23 cellular contexts compared by ENCODE assay signal in the genomic region with DNA sequence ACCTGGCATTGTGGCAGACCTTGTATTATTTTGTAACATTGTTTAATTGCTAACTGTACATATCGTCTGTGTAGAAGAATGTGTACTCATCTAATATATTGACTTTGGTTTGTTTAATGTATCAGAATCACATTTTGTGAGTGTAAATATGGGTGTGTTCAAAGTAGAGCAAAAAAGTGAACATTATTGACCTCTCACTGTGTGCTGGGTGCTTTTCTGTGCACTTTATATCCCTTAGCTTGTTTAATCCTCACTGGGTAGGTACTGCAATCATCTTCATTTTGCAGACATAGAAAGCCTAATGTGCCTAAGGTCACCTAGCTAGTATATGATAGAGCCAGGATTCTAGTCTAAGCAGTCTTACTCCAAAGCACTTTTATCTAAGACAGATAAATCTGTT.
DNase-seq lines count a peak whose midpoint lies in the region; ATAC-seq, FAIRE-seq and TF ChIP-seq lines count a peak whose summit lies in the region.
"Had no signal": no experiment of that assay in that cellular context is flagged by ENCODE, and none has a peak within 500 bp of the region (broad histone marks: within the 10 kb centered on the region; RNA-seq: fewer than 3 reads in every experiment).

No MANE protein-coding gene starts in this region.

- H3K9ac ChIP-seq in PC-3 (ENCODE audit: low read length), result no peak overlapping the region
- H3K9ac ChIP-seq: BLaER1 treated with 17β-estradiol and CSF1 and Interleukin-3, amounts not matched to agents 10 nM and 100 nM had no signal

- H2AFZ ChIP-seq in PC-3 (ENCODE audit: low read length), result no peak overlapping the region

- no peaks in the 10 kb centered on the region for H3K27me3 ChIP-seq in PC-3 (ENCODE audit: low read length)
- H3K27me3 ChIP-seq in small intestine (ENCODE audit: control insufficient read depth in 2 of 2, insufficient read depth in 2 of 2, low read length in 2 of 2), result no peaks in the 10 kb centered on the region
- H3K27me3 ChIP-seq: BE2C; BLaER1 treated with 17β-estradiol and CSF1 and Interleukin-3, amounts not matched to agents 10 nM and 100 nM had no signal

- CTCF ChIA-PET in PC-3 (lab: Charles Lee), result interaction anchor here (0.6 kb wide), 1 partner anchor 36 kb away, joined by 3 read pairs; no protein-coding TSS in a partner anchor

- no peaks in the 10 kb centered on the region for H3F3A ChIP-seq in PC-3 (ENCODE audit: low read length, unreplicated experiment)

- ATAC-seq in PC-3 (peak; percentile 37; the same call in 1 of the 2 replicates), left colon (peak; percentile 82), HG02623 (IDR thresholded peaks at IDR 0.05; ENCODE audit: unreplicated experiment) (no peak)
- ATAC-seq: A549 had no signal

- 63 to 73% (median 67%) methylated on average over 1 of the region's 1 CpG for WGBS in small intestine, 3 donors

- H3K9me3 ChIP-seq in PC-3 (ENCODE audit: low read length) (no peaks in the 10 kb centered on the region), small intestine (ENCODE audit: control insufficient read depth, low read depth) (no peaks in the 10 kb centered on the region)
- H3K9me3 ChIP-seq: A549; BE2C; BLaER1 treated with 17β-estradiol and CSF1 and Interleukin-3, amounts not matched to agents 10 nM and 100 nM; HAP-1 had no signal

- H3K4me3 ChIP-seq in PC-3 (ENCODE audit: low read length) (no peak overlapping the region), small intestine (ENCODE audit: low read depth in 1 of 2, low read length in 2 of 2) (no peak overlapping the region)
- H3K4me3 ChIP-seq: A549; BLaER1 treated with 17β-estradiol and CSF1 and Interleukin-3, amounts not matched to agents 10 nM and 100 nM; HAP-1 had no signal

- H3K4me1 ChIP-seq in PC-3 (ENCODE audit: insufficient read depth, low read length) (no peaks in the 10 kb centered on the region), small intestine (ENCODE audit: control insufficient read depth in 2 of 2, insufficient read depth in 1 of 2, low read depth in 1 of 2, low read length in 1 of 2) (no peaks in the 10 kb centered on the region)
- H3K4me1 ChIP-seq: A549; BLaER1 treated with 17β-estradiol and CSF1 and Interleukin-3, amounts not matched to agents 10 nM and 100 nM; HAP-1 had no signal

- no peaks in the 10 kb centered on the region for H3K36me3 ChIP-seq in PC-3 (ENCODE audit: low read depth, low read length)
- H3K36me3 ChIP-seq in small intestine (ENCODE audit: control insufficient read depth in 2 of 2, insufficient read depth in 2 of 2, low read length in 2 of 2), result no peaks in the 10 kb centered on the region
- H3K36me3 ChIP-seq: BE2C; BLaER1 treated with 17β-estradiol and CSF1 and Interleukin-3, amounts not matched to agents 10 nM and 100 nM; HAP-1 had no signal

- DNase-seq in PC-3, result no peak
- DNase-seq in left colon, result no peak
- DNase-seq in small intestine, result peak; percentile 1
- DNase-seq in stimulated activated naive CD4-positive, alpha-beta T cell (lab: John Stamatoyannopoulos, UW), result no peak
- DNase-seq in GM12892 (ENCODE audit: insufficient read length), result no peak
- DNase-seq: 8988T; ACHN; AML-193; BE2C; CD4-positive, alpha-beta T cell; CD8-positive, alpha-beta memory T cell; DMS53; DMS79 treated with DMSO at 0.1 percent for 48 hours; GF-D8; GOT3; HFFc6 had no signal

- POLR2A ChIA-PET in PC-3 (lab: Charles Lee; ENCODE audit: unreplicated experiment), result no interaction called here

- peak overlapping the region; percentile 29; the same call in 1 of the 2 replicates for H3K27ac ChIP-seq in 22Rv1
- H3K27ac ChIP-seq in PC-3 (ENCODE audit: low read length), result no peak overlapping the region
- no peak overlapping the region for H3K27ac ChIP-seq in small intestine (ENCODE audit: low read depth in 1 of 2, low read length in 1 of 2)
- H3K27ac ChIP-seq: A549; BLaER1 treated with 17β-estradiol and CSF1 and Interleukin-3, amounts not matched to agents 10 nM and 100 nM had no signal

- intact Hi-C loops in PC-3 (cut with micrococcal nuclease) (no loop called here), left colon (cut with DNase I, micrococcal nuclease) (no loop called here)

- BruUV-seq in PC-3 (replicated peaks; lab: Mats Ljungman, UMichigan), result no TSS peak

- H3K4me2 ChIP-seq in PC-3 (ENCODE audit: low read length), result no peak overlapping the region
- H3K4me2 ChIP-seq: A549; BLaER1 treated with 17β-estradiol and CSF1 and Interleukin-3, amounts not matched to agents 10 nM and 100 nM had no signal

- TF ChIP-seq POLR2A in GM12892 (IDR thresholded peaks at IDR 0.05; ENCODE audit: low read depth, low read length), result no peak

- H3K9me2 ChIP-seq in PC-3 (replicated peaks; ENCODE audit: low read length), result no peaks in the 10 kb centered on the region

- no peaks in the 10 kb centered on the region for H4K20me1 ChIP-seq in PC-3 (ENCODE audit: low read length)
- H4K20me1 ChIP-seq: BLaER1 treated with 17β-estradiol and CSF1 and Interleukin-3, amounts not matched to agents 10 nM and 100 nM had no signal

- H3K79me2 ChIP-seq in PC-3 (ENCODE audit: low read length), result no peaks in the 10 kb centered on the region

- TF ChIP-seq CTCF in 22Rv1 (IDR thresholded peaks at IDR 0.05) (no peak), PC-3 (conservative IDR thresholded peaks at IDR 0.05; ENCODE audit: low read depth, low read length) (no peak)

- no peak for FAIRE-seq in small intestine (lab: Jason Lieb, UNC)
- no peak for FAIRE-seq in GM12892 (lab: Jason Lieb, UNC)
- FAIRE-seq: A549, GM12891, H54 had no signal
